Comparison of ENCODE assay signal across 2 cellular contexts in the genomic region with DNA sequence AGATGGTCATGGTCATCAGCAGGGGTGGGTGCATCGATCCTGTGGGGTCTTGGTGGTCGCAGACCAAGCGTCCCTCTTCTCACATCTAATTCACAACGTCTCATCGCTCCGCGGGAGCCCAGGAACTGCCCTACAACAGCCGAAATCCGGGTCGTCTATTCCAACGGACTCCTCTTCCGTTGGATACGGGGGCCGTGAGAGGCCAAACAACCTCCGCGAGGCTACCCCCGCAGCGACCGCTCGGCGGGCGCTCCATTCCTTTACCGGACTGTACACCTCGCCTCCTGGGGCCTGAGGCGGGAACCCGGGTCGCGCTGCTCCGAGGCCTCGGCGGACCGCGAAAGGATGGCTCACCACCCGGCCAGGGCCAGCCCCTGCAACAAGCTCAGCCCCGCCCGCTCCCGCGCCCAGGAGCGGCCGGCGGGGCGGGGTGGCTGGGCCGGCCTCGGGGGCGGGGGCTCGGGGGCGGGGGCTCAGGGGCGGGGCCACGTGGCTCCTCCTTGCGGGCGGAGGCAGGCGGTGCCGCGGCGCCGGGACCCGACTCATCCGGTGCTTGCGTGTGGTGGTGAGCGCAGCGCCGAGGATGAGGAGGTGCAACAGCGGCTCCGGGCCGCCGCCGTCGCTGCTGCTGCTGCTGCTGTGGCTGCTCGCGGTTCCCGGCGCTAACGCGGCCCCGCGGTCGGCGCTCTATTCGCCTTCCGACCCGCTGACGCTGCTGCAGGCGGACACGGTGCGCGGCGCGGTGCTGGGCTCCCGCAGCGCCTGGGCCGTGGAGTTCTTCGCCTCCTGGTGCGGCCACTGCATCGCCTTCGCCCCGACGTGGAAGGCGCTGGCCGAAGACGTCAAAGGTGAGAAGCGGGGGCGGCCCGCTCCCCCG.
TF ChIP-seq lines count a peak whose summit lies in the region.

A gene with protein sequence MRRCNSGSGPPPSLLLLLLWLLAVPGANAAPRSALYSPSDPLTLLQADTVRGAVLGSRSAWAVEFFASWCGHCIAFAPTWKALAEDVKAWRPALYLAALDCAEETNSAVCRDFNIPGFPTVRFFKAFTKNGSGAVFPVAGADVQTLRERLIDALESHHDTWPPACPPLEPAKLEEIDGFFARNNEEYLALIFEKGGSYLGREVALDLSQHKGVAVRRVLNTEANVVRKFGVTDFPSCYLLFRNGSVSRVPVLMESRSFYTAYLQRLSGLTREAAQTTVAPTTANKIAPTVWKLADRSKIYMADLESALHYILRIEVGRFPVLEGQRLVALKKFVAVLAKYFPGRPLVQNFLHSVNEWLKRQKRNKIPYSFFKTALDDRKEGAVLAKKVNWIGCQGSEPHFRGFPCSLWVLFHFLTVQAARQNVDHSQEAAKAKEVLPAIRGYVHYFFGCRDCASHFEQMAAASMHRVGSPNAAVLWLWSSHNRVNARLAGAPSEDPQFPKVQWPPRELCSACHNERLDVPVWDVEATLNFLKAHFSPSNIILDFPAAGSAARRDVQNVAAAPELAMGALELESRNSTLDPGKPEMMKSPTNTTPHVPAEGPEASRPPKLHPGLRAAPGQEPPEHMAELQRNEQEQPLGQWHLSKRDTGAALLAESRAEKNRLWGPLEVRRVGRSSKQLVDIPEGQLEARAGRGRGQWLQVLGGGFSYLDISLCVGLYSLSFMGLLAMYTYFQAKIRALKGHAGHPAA (plus strand): TSS at position 545 of the 877 bp plus-strand sequence. CDS start 39 bp downstream, at position 584.

TF ChIP-seq in IMR-90, 13 proteins besides CTCF, POLR2A, EP300 and RAD21 (continued from another document):
- TF ChIP-seq MXI1 (IDR thresholded peaks at IDR 0.05; ENCODE audit: borderline replicate concordance, low read depth, low read length) (peak; percentile 71; the same call in 1 of the 2 replicates), CHD1 (IDR thresholded peaks at IDR 0.05; ENCODE audit: low read depth, low read length) (no peak), FOS (IDR thresholded peaks at IDR 0.05; ENCODE audit: low read depth, low read length) (no peak), BHLHE40 (IDR thresholded peaks at IDR 0.05; ENCODE audit: low read depth, low read length) (no peak), USF2 (IDR thresholded peaks at IDR 0.05; ENCODE audit: low read depth, low read length) (peak; percentile 68), MAZ (IDR thresholded peaks at IDR 0.05; ENCODE audit: borderline replicate concordance, low read depth, low read length) (peak; percentile 87), MAFK (IDR thresholded peaks at IDR 0.05; ENCODE audit: low read depth, low read length) (no peak), RFX5 (IDR thresholded peaks at IDR 0.05; ENCODE audit: low read depth, low read length) (no peak), RCOR1 (IDR thresholded peaks at IDR 0.05; ENCODE audit: insufficient replicate concordance, low read length) (no peak), NFE2L2 (IDR thresholded peaks at IDR 0.05; ENCODE audit: low read depth, low read length) (no peak)
- TF ChIP-seq, protein P1, sequence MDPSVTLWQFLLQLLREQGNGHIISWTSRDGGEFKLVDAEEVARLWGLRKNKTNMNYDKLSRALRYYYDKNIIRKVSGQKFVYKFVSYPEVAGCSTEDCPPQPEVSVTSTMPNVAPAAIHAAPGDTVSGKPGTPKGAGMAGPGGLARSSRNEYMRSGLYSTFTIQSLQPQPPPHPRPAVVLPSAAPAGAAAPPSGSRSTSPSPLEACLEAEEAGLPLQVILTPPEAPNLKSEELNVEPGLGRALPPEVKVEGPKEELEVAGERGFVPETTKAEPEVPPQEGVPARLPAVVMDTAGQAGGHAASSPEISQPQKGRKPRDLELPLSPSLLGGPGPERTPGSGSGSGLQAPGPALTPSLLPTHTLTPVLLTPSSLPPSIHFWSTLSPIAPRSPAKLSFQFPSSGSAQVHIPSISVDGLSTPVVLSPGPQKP (IDR thresholded peaks at IDR 0.05; ENCODE audit: borderline replicate concordance, low read depth, low read length), result no peak

TF ChIP-seq in PFSK-1, 5 proteins besides CTCF, POLR2A, EP300 and RAD21 (continued from another document):
- TF ChIP-seq FOXP2 (optimal IDR thresholded peaks at IDR 0.05; ENCODE audit: borderline replicate concordance, extremely low read depth, extremely low read length, insufficient read depth) (peak; percentile 77), SIN3A (IDR thresholded peaks at IDR 0.05; ENCODE audit: borderline replicate concordance, insufficient read depth, low read length) (no peak)
- TF ChIP-seq, protein P2, sequence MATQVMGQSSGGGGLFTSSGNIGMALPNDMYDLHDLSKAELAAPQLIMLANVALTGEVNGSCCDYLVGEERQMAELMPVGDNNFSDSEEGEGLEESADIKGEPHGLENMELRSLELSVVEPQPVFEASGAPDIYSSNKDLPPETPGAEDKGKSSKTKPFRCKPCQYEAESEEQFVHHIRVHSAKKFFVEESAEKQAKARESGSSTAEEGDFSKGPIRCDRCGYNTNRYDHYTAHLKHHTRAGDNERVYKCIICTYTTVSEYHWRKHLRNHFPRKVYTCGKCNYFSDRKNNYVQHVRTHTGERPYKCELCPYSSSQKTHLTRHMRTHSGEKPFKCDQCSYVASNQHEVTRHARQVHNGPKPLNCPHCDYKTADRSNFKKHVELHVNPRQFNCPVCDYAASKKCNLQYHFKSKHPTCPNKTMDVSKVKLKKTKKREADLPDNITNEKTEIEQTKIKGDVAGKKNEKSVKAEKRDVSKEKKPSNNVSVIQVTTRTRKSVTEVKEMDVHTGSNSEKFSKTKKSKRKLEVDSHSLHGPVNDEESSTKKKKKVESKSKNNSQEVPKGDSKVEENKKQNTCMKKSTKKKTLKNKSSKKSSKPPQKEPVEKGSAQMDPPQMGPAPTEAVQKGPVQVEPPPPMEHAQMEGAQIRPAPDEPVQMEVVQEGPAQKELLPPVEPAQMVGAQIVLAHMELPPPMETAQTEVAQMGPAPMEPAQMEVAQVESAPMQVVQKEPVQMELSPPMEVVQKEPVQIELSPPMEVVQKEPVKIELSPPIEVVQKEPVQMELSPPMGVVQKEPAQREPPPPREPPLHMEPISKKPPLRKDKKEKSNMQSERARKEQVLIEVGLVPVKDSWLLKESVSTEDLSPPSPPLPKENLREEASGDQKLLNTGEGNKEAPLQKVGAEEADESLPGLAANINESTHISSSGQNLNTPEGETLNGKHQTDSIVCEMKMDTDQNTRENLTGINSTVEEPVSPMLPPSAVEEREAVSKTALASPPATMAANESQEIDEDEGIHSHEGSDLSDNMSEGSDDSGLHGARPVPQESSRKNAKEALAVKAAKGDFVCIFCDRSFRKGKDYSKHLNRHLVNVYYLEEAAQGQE (IDR thresholded peaks at IDR 0.05; ENCODE audit: insufficient read depth in 1 of 2, low read depth in 2 of 2, low read length in 2 of 2), result 0 out of 4 replicates have a peak, but pooled peaks have one; percentile 8 to 10
